ENCODE assay signal across 12 cellular contexts in the genomic region with DNA sequence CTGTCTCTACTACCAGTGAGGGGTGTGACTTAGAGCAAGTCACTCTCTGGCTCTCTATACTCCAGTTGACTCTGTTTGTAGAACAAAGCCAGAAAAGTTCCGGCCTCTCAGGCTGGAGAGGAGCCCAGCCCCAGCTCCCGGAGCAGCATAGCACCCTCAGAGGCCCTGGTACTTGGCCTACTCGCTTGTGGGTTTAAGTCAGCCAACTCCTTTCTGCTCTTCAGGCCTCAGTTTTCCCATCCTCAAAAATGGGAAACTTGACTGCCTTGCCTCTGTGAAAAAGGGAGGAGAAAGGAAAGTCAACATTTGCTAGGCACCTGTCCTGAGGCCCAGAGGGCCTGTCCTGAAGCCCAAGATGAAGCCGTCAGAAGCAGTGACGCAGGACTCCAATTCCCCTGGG. TPM values are rescaled to one million over a fixed set of nuclear protein-coding genes. Genes with fewer than 3 reads are reported as not detected.
A peak's percentile ranks its signal among the peaks of the same experiment; 100 is the strongest.
DNase-seq lines count a peak whose midpoint lies in the region; ATAC-seq and TF ChIP-seq lines count a peak whose summit lies in the region.
"Had no signal": no experiment of that assay in that cellular context is flagged by ENCODE, and none has a peak within 500 bp of the region (broad histone marks: within the 10 kb centered on the region; RNA-seq: fewer than 3 reads in every experiment).

No MANE protein-coding gene starts in this region.

- no TSS peak for BruUV-seq in MCF 10A (replicated peaks; lab: Mats Ljungman, UMichigan)

- H3K4me1 Mint-ChIP-seq in MCF 10A (ENCODE audit: insufficient read depth, unreplicated experiment), result no peaks in the 10 kb centered on the region
- H3K4me1 Mint-ChIP-seq in central memory CD8-positive, alpha-beta T cell, result peaks cover 7% of the 10 kb centered on the region

- intact Hi-C loops in breast epithelium (cut with DNase I; ENCODE audit: low total_unique reads) (no loop called here), MCF 10A (cut with micrococcal nuclease) (no loop called here)

- CTCF ChIA-PET in MCF 10A (lab: Yijun Ruan, JAX), result interaction anchor here (0.5 to 2.1 kb wide), 6 partner anchors 22 to 294 kb away, joined by 3 to 8 read pairs (median 4); no protein-coding TSS in a partner anchor

- peaks cover 5% of the 10 kb centered on the region for H3K36me3 Mint-ChIP-seq in MCF 10A (ENCODE audit: insufficient read depth, unreplicated experiment)
- H3K36me3 Mint-ChIP-seq in central memory CD8-positive, alpha-beta T cell (ENCODE audit: insufficient read depth), result no peaks in the 10 kb centered on the region

- H3K4me1 ChIP-seq in breast epithelium, result no peaks in the 10 kb centered on the region

- ATAC-seq in central memory CD8-positive, alpha-beta T cell (replicated peaks; ENCODE audit: extremely low read depth, poor library complexity, severe bottlenecking), result no peak
- no peak for ATAC-seq in HG02588 (IDR thresholded peaks at IDR 0.05; ENCODE audit: unreplicated experiment)

- H3K36me3 ChIP-seq in breast epithelium, result no peaks in the 10 kb centered on the region

- H3K27ac Mint-ChIP-seq in MCF 10A (ENCODE audit: low read depth, unreplicated experiment), result no peak overlapping the region
- H3K27ac Mint-ChIP-seq in central memory CD8-positive, alpha-beta T cell (ENCODE audit: low read depth), result no peak overlapping the region

- peak overlapping the region in 2 of 3 donors; percentile 48 to 62 for H3K4me3 ChIP-seq in breast epithelium

- H3K27ac ChIP-seq in breast epithelium (no peak overlapping the region), substantia nigra (ENCODE audit: low read depth, low read length, poor library complexity, severe bottlenecking) (peak overlapping the region; percentile 86)

- DNase-seq in breast epithelium (ENCODE audit: low spot score in 2 of 2) (no peak), MCF 10A (ENCODE audit: unreplicated experiment) (no peak), medulla oblongata (ENCODE audit: extremely low spot score) (peak; percentile 49), substantia nigra (lab: John Stamatoyannopoulos, UW) (peak in 20 of 49 donors; percentile 9 to 51 (median 26)), NCI-H1105 treated with DMSO at 0.1 percent for 48 hours (lab: John Stamatoyannopoulos, UW) (no peak)
- no peak for DNase-seq in central memory CD8-positive, alpha-beta T cell (ENCODE audit: low spot score in 2 of 2)
- no peak for DNase-seq in stimulated activated CD4-positive, alpha-beta T cell treated with anti-CD3 and anti-CD28 coated beads, Interleukin-15, amount 100 ng/mL, for 24 hours
- DNase-seq: activated CD4-positive, alpha-beta T cell treated with anti-CD3 and anti-CD28 coated beads for 4 hours; HCEC 1CT had no signal

- H3K9me3 Mint-ChIP-seq in MCF 10A (ENCODE audit: unreplicated experiment), result no peaks in the 10 kb centered on the region
- no peaks in the 10 kb centered on the region for H3K9me3 Mint-ChIP-seq in central memory CD8-positive, alpha-beta T cell

- POLR2A ChIA-PET in MCF 10A (lab: Yijun Ruan, JAX), result no interaction called here

- TF ChIP-seq CTCF in breast epithelium (IDR thresholded peaks at IDR 0.05), result no peak
- no peak for TF ChIP-seq CTCF in MCF 10A (IDR thresholded peaks at IDR 0.05; ENCODE audit: unreplicated experiment)

- TF ChIP-seq POLR2A in breast epithelium (IDR thresholded peaks at IDR 0.05), result no peak

- H3K27me3 ChIP-seq in breast epithelium, result peaks cover 0 to 8% of the 10 kb centered on the region in 2 donors

- no peaks in the 10 kb centered on the region for H3K9me3 ChIP-seq in breast epithelium

- H3K4me3 Mint-ChIP-seq in MCF 10A (ENCODE audit: unreplicated experiment), result no peak overlapping the region
- H3K4me3 Mint-ChIP-seq in central memory CD8-positive, alpha-beta T cell, result peak overlapping the region; percentile 63

- no peaks in the 10 kb centered on the region for H3K27me3 Mint-ChIP-seq in MCF 10A (ENCODE audit: insufficient read depth, unreplicated experiment)
- H3K27me3 Mint-ChIP-seq in central memory CD8-positive, alpha-beta T cell, result peaks cover 10% of the 10 kb centered on the region

RNA-seq across cellular contexts. Expression of gene CHST6, which starts 1.1 kb away (rescaled TPM):
- total RNA-seq in breast epithelium (under 1 TPM in 2 of 3 donors, not detected in 1; under 0.01 to 0.44 TPM), MCF 10A (2022) (0.16 and 0.42 TPM in 2 replicates)
- total RNA-seq: mononuclear cell, subcutaneous adipose tissue had no signal

RNA-seq across cellular contexts. Expression of gene TMEM170A, which starts 29.7 kb away (rescaled TPM):
- total RNA-seq in breast epithelium (10 to 100 TPM; 12.8 to 36.3 (median 22.0) TPM), MCF 10A (2022) (20.1 and 21.8 TPM in 2 replicates)

RNA-seq across cellular contexts. Expression of gene CHST5, which starts 41.7 kb away (rescaled TPM):
- under 1 TPM in 2 of 3 donors, not detected in 1; 0.15 to 0.33 TPM for total RNA-seq in breast epithelium
- not detected in 2 replicates for total RNA-seq in MCF 10A (2022)
